ENCODE assay signal across 9 cellular contexts in the genomic region with DNA sequence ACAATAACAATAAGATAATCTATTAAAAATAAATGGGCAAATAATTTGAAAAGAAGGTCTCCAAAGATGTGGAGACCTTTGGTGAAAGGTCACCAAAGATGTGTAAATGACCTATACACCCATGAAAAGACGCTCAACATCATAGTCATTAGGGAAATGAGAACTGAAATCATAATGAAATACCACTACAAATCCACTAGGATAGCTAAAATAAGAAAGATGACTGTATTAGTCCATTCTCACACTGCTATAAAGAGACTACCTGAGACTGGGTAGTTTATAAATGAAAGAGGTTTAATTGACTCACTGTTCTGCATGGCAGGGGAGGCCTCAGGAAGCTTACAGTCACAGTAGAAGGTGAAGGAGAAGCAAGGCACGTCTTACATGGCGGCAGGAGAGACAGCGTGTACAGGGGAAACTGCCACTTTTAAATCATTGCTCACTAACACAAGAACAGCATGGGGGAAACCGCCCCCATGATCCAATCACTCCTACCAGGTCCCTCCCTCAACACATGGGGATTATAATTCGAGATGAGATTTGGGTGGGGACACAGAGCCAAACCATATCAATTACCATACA.
"Had no signal": no experiment of that assay in that cellular context is flagged by ENCODE, and none has a peak within 500 bp of the region (broad histone marks: within the 10 kb centered on the region; RNA-seq: fewer than 3 reads in every experiment).

No MANE protein-coding gene starts in this region.

- H3K27ac ChIP-seq: GM23248, HL-60 had no signal

- H3K9ac ChIP-seq: GM23248 had no signal

- H3K4me3 Mint-ChIP-seq: HFFc6, IgD-negative memory B cell had no signal

- H3K9me3 Mint-ChIP-seq: HFFc6, IgD-negative memory B cell had no signal

- H3K4me1 Mint-ChIP-seq: IgD-negative memory B cell had no signal

- H3K4me3 ChIP-seq: GM23248, HAP-1 had no signal

- H3K9me3 ChIP-seq: HAP-1 had no signal

- ATAC-seq: HCT116, HepG2 had no signal

- FAIRE-seq: HepG2 had no signal

- H2AFZ ChIP-seq: GM23248 had no signal

- H3K36me3 ChIP-seq: HAP-1 had no signal

- H3K27ac Mint-ChIP-seq: HFFc6, IgD-negative memory B cell had no signal

- DNase-seq: GM23248, GOT3, H7, HFFc6 had no signal

- H3K4me1 ChIP-seq: HAP-1 had no signal

- H3K36me3 Mint-ChIP-seq: IgD-negative memory B cell had no signal
